ENCODE assay signal across 1 cellular context in the genomic region with DNA sequence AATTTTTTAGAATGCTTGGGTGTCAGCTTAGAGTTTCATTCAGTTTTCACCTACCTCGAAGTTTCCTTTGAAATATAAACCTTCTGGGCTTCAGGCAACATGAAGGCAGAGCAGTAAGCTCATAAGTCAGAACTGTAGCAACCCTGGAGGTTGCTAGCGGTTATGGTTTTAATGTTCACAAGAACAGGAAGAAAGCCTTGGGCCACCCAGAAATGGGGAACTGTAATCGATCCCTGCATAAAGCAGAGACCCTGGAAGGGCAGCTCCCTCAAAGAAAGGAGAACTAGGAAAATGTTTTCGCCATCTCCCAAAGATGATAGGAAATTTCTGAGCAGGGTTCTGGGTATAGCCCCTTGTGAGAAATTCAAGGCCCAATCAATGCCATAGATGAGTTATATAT.
TF ChIP-seq lines count a peak whose summit lies in the region.

No MANE protein-coding gene starts in this region.

TF ChIP-seq in HepG2, 621 proteins besides CTCF, POLR2A, EP300 and RAD21:
- no peak for TF ChIP-seq HNF4A (CRISPR knock-in tag; IDR thresholded peaks at IDR 0.05)
- TF ChIP-seq PCBP1 (IDR thresholded peaks at IDR 0.05; ENCODE audit: borderline replicate concordance, low read depth, low read length), result no peak
- no peak for TF ChIP-seq FOXK1 (CRISPR knock-in tag; IDR thresholded peaks at IDR 0.05; ENCODE audit: borderline replicate concordance, low read depth)
- TF ChIP-seq, protein P1, sequence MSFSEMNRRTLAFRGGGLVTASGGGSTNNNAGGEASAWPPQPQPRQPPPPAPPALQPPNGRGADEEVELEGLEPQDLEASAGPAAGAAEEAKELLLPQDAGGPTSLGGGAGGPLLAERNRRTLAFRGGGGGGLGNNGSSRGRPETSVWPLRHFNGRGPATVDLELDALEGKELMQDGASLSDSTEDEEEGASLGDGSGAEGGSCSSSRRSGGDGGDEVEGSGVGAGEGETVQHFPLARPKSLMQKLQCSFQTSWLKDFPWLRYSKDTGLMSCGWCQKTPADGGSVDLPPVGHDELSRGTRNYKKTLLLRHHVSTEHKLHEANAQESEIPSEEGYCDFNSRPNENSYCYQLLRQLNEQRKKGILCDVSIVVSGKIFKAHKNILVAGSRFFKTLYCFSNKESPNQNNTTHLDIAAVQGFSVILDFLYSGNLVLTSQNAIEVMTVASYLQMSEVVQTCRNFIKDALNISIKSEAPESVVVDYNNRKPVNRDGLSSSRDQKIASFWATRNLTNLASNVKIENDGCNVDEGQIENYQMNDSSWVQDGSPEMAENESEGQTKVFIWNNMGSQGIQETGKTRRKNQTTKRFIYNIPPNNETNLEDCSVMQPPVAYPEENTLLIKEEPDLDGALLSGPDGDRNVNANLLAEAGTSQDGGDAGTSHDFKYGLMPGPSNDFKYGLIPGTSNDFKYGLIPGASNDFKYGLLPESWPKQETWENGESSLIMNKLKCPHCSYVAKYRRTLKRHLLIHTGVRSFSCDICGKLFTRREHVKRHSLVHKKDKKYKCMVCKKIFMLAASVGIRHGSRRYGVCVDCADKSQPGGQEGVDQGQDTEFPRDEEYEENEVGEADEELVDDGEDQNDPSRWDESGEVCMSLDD (CRISPR knock-in tag; IDR thresholded peaks at IDR 0.05; ENCODE audit: borderline replicate concordance), result no peak
- no peak for TF ChIP-seq ZNF703 (CRISPR knock-in tag; IDR thresholded peaks at IDR 0.05; ENCODE audit: borderline replicate concordance)
- TF ChIP-seq NCOR1 (IDR thresholded peaks at IDR 0.05; ENCODE audit: borderline replicate concordance, low read length), result no peak
- no peak for TF ChIP-seq AGO1 (IDR thresholded peaks at IDR 0.05; ENCODE audit: low read depth, low read length, poor library complexity, severe bottlenecking)
- no peak for TF ChIP-seq EEA1 (CRISPR knock-in tag; IDR thresholded peaks at IDR 0.05; ENCODE audit: borderline replicate concordance)
- no peak for TF ChIP-seq SALL2 (CRISPR knock-in tag; IDR thresholded peaks at IDR 0.05)
- no peak for TF ChIP-seq AKAP8 (CRISPR knock-in tag; IDR thresholded peaks at IDR 0.05)
- TF ChIP-seq ZNF564 (CRISPR knock-in tag; IDR thresholded peaks at IDR 0.05), result no peak
- TF ChIP-seq RFX1 (IDR thresholded peaks at IDR 0.05), result no peak
- TF ChIP-seq MIXL1 (CRISPR knock-in tag; IDR thresholded peaks at IDR 0.05), result no peak
- no peak for TF ChIP-seq NCOA1 (CRISPR knock-in tag; IDR thresholded peaks at IDR 0.05)
- no peak for TF ChIP-seq CREB1 (IDR thresholded peaks at IDR 0.05)
- TF ChIP-seq CREB1 (CRISPR knock-in tag; IDR thresholded peaks at IDR 0.05), result no peak
- TF ChIP-seq ZNF563 (CRISPR knock-in tag; IDR thresholded peaks at IDR 0.05), result no peak
- TF ChIP-seq, protein P2, sequence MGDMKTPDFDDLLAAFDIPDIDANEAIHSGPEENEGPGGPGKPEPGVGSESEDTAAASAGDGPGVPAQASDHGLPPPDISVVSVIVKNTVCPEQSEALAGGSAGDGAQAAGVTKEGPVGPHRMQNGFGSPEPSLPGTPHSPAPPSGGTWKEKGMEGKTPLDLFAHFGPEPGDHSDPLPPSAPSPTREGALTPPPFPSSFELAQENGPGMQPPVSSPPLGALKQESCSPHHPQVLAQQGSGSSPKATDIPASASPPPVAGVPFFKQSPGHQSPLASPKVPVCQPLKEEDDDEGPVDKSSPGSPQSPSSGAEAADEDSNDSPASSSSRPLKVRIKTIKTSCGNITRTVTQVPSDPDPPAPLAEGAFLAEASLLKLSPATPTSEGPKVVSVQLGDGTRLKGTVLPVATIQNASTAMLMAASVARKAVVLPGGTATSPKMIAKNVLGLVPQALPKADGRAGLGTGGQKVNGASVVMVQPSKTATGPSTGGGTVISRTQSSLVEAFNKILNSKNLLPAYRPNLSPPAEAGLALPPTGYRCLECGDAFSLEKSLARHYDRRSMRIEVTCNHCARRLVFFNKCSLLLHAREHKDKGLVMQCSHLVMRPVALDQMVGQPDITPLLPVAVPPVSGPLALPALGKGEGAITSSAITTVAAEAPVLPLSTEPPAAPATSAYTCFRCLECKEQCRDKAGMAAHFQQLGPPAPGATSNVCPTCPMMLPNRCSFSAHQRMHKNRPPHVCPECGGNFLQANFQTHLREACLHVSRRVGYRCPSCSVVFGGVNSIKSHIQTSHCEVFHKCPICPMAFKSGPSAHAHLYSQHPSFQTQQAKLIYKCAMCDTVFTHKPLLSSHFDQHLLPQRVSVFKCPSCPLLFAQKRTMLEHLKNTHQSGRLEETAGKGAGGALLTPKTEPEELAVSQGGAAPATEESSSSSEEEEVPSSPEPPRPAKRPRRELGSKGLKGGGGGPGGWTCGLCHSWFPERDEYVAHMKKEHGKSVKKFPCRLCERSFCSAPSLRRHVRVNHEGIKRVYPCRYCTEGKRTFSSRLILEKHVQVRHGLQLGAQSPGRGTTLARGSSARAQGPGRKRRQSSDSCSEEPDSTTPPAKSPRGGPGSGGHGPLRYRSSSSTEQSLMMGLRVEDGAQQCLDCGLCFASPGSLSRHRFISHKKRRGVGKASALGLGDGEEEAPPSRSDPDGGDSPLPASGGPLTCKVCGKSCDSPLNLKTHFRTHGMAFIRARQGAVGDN (CRISPR knock-in tag; IDR thresholded peaks at IDR 0.05), result no peak
- TF ChIP-seq XBP1 (CRISPR knock-in tag; IDR thresholded peaks at IDR 0.05), result no peak
- TF ChIP-seq, protein P3, sequence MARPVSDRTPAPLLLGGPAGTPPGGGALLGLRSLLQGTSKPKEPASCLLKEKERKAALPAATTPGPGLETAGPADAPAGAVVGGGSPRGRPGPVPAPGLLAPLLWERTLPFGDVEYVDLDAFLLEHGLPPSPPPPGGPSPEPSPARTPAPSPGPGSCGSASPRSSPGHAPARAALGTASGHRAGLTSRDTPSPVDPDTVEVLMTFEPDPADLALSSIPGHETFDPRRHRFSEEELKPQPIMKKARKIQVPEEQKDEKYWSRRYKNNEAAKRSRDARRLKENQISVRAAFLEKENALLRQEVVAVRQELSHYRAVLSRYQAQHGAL (CRISPR knock-in tag; IDR thresholded peaks at IDR 0.05; ENCODE audit: not compliant biosample characterization), result no peak
- no peak for TF ChIP-seq MATR3 (CRISPR knock-in tag; IDR thresholded peaks at IDR 0.05)
